ENCODE assay signal across 1 cellular context in genomic region chr13:31160857-31161582, GRCh38.
A peak's percentile ranks its signal among the peaks of the same experiment; 100 is the strongest.
TF ChIP-seq lines count a peak whose summit lies in the region.

No MANE protein-coding gene starts in this region.

TF ChIP-seq in HepG2, 621 proteins besides CTCF, POLR2A, EP300 and RAD21 (continued from another document):
- no peak for TF ChIP-seq ZNF512B (CRISPR knock-in tag; IDR thresholded peaks at IDR 0.05; ENCODE audit: borderline replicate concordance)
- no peak for TF ChIP-seq ZC3H13 (CRISPR knock-in tag; IDR thresholded peaks at IDR 0.05)
- TF ChIP-seq THAP11 (CRISPR knock-in tag; IDR thresholded peaks at IDR 0.05), result peak; percentile 42; the same call in 1 of the 2 replicates
- TF ChIP-seq KMT2A (CRISPR knock-in tag; IDR thresholded peaks at IDR 0.05), result peak; percentile 62; the same call in 1 of the 2 replicates
- no peak for TF ChIP-seq HDAC6 (IDR thresholded peaks at IDR 0.05; ENCODE audit: low read depth, low read length)
- 0 out of 2 replicates have a peak, but pooled peaks have one; percentile 12 for TF ChIP-seq MAX (IDR thresholded peaks at IDR 0.05)
- TF ChIP-seq ZSCAN9 (CRISPR knock-in tag; IDR thresholded peaks at IDR 0.05; ENCODE audit: borderline replicate concordance), result no peak
- TF ChIP-seq ZNF34 (CRISPR knock-in tag; IDR thresholded peaks at IDR 0.05; ENCODE audit: borderline replicate concordance), result no peak
- TF ChIP-seq HNRNPLL (IDR thresholded peaks at IDR 0.05; ENCODE audit: low read depth, low read length, poor library complexity, severe bottlenecking), result peak; percentile 94
- no peak for TF ChIP-seq ZBTB21 (CRISPR knock-in tag; IDR thresholded peaks at IDR 0.05)
- TF ChIP-seq NFRKB (IDR thresholded peaks at IDR 0.05), result no peak
- TF ChIP-seq YEATS4 (CRISPR knock-in tag; IDR thresholded peaks at IDR 0.05; ENCODE audit: borderline replicate concordance), result 0 out of 2 replicates have a peak, but pooled peaks have one; percentile 30
- TF ChIP-seq SIN3A (IDR thresholded peaks at IDR 0.05; ENCODE audit: borderline replicate concordance, low read depth, low read length), result peak; percentile 24; the same call in 1 of the 2 replicates
- no peak for TF ChIP-seq KDM1A (CRISPR knock-in tag; IDR thresholded peaks at IDR 0.05)
- no peak for TF ChIP-seq ZNF354B (CRISPR knock-in tag; IDR thresholded peaks at IDR 0.05)
- TF ChIP-seq ZNF484 (CRISPR knock-in tag; IDR thresholded peaks at IDR 0.05; ENCODE audit: borderline replicate concordance, low read depth), result no peak
- TF ChIP-seq ZBTB26 (CRISPR knock-in tag; IDR thresholded peaks at IDR 0.05; ENCODE audit: borderline replicate concordance), result 0 out of 2 replicates have a peak, but pooled peaks have one; percentile 30
- TF ChIP-seq ZNF770 (CRISPR knock-in tag; IDR thresholded peaks at IDR 0.05), result 0 out of 2 replicates have a peak, but pooled peaks have one; percentile 39
- TF ChIP-seq GABPA (IDR thresholded peaks at IDR 0.05; ENCODE audit: low read depth, low read length), result no peak
- peak; percentile 33; the same call in 1 of the 2 replicates for TF ChIP-seq GABPA (CRISPR knock-in tag; IDR thresholded peaks at IDR 0.05; ENCODE audit: low read depth)
- TF ChIP-seq BATF2 (CRISPR knock-in tag; IDR thresholded peaks at IDR 0.05), result no peak
- TF ChIP-seq TAF1 (CRISPR knock-in tag; IDR thresholded peaks at IDR 0.05), result no peak
- TF ChIP-seq NR0B2 (CRISPR knock-in tag; IDR thresholded peaks at IDR 0.05), result no peak
TF ChIP-seq in HepG2: peak in this region for 17.
